In the genomic region with DNA sequence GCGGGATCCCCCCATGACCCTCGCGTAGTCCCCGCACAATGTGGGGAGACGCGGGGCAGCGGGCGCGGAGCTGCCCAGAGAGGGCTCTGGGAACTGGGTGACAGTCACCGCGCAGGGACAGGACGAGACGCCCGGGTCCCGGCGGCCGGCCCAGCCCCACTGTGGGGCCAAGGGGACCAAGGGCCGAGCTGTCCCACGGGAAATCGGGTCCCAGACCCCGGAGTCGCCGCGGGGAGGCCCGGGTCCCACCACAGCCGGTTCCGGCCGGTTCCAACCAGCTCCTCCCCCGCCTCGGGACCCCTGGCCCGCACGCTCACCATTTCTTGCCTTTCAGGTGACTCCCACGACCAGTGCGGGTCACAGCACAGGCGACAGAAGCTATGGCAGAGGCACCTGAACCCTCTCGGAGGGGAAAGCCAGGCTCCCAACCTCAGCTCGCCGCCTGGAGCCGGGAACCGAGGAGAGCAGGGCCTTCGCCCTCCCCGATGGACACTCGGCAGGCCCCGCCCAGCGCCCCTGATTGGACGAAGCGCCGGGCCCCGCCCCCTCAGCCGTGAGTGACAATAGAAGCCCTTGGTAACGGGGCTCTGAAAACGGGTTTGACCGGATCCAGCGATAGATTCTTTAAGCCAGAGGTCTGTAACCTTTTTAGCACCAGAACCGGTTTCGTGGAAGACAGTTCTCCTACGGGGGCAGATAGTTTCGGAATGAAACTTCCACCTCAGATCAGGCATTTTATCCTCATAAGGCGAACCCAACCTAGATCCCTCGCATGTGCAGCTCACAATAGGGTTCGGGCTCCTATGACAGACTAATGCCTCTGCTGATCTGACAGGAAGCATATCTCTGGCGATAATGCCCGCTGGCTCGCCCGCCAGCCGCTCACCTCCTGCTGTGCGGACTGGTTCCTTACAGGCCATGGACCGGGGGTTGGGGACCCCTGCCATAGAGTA, we compare ENCODE assay signal across 8 cellular contexts. TPM values are rescaled to one million over a fixed set of nuclear protein-coding genes. Genes with fewer than 3 reads are reported as not detected.
A peak's percentile ranks its signal among the peaks of the same experiment; 100 is the strongest.
DNase-seq lines count a peak whose midpoint lies in the region; ATAC-seq and TF ChIP-seq lines count a peak whose summit lies in the region.

TSS of gene ZNF433 (minus strand) at position 460 of the 953 bp plus-strand sequence. CDS start at position 320, 140 bp downstream.

- no TSS peak for BruUV-seq in PC-3 (replicated peaks; lab: Mats Ljungman, UMichigan)

- H3K9ac ChIP-seq in PC-3 (ENCODE audit: low read length) = peak within 1 kb of the TSS; percentile 80

- H3K27me3 ChIP-seq in PC-3 (ENCODE audit: low read length) = no peaks in the 10 kb centered on the region

- peak; percentile 70 for ATAC-seq in HG03378 (IDR thresholded peaks at IDR 0.05; ENCODE audit: unreplicated experiment)
- peak; percentile 99 for ATAC-seq in PC-3
- peak; percentile 100 for ATAC-seq in esophagus mucosa

- POLR2A ChIA-PET in PC-3 (lab: Charles Lee; ENCODE audit: unreplicated experiment) = interaction anchor here (0.5 to 0.7 kb wide), 2 partner anchors 17 to 93 kb away, joined by 4 to 6 read pairs; no protein-coding TSS in a partner anchor

- H3K9me2 ChIP-seq in PC-3 (replicated peaks; ENCODE audit: low read length) = no peaks in the 10 kb centered on the region

- H3K4me2 ChIP-seq in PC-3 (ENCODE audit: low read length) = peak within 1 kb of the TSS; percentile 91

- no peak for TF ChIP-seq CTCF in PC-3 (conservative IDR thresholded peaks at IDR 0.05; ENCODE audit: low read depth, low read length)

- H3K36me3 ChIP-seq in PC-3 (ENCODE audit: low read depth, low read length) = peaks cover 20% of the 10 kb centered on the region

- H3K27ac ChIP-seq in PC-3 (ENCODE audit: low read length) = 0 out of 2 replicates have a peak within 1 kb of the TSS, but pooled peaks have one; percentile 14

- peak; percentile 25 for DNase-seq in NCI-H2107 treated with DMSO at 0.1 percent for 48 hours (lab: John Stamatoyannopoulos, UW; ENCODE audit: unreplicated experiment)
- DNase-seq in NCI-H2107 (lab: John Stamatoyannopoulos, UW) = no peak
- DNase-seq in PC-3 = peak; percentile 98
- DNase-seq in activated T-helper 1 cell treated with Interleukin-2 at 50 U/mL for 16 hours (ENCODE audit: low read depth) = peak; percentile 19
- DNase-seq in mucosa of gallbladder (ENCODE audit: low spot score) = peak; percentile 97
- peak; percentile 64 for DNase-seq in stimulated activated CD8-positive, alpha-beta memory T cell treated with anti-CD3 and anti-CD28 coated beads, Interleukin-4, amount 100 ng/mL, for 24 hours (ENCODE audit: low read depth)

- H3K4me1 ChIP-seq in PC-3 (ENCODE audit: insufficient read depth, low read length) = peaks cover 10% of the 10 kb centered on the region

- peak within 1 kb of the TSS; percentile 89 for H3K4me3 ChIP-seq in PC-3 (ENCODE audit: low read length)

- H3F3A ChIP-seq in PC-3 (ENCODE audit: low read length, unreplicated experiment) = no peaks in the 10 kb centered on the region

- no peaks in the 10 kb centered on the region for H4K20me1 ChIP-seq in PC-3 (ENCODE audit: low read length)

- H3K79me2 ChIP-seq in PC-3 (ENCODE audit: low read length) = peaks cover 19% of the 10 kb centered on the region

- peaks cover 7% of the 10 kb centered on the region; the same call in 1 of the 2 replicates for H3K9me3 ChIP-seq in PC-3 (ENCODE audit: low read length)

- H2AFZ ChIP-seq in PC-3 (ENCODE audit: low read length) = peak within 1 kb of the TSS; percentile 95

- CTCF ChIA-PET in PC-3 (lab: Charles Lee) = interaction anchor here (0.9 to 1.1 kb wide), 2 partner anchors 112 to 238 kb away, joined by 3 to 4 read pairs; no protein-coding TSS in a partner anchor

- intact Hi-C loops in PC-3 (cut with micrococcal nuclease) = loop anchor here (2.0 kb wide), 2 partner anchors 47 to 111 kb away; partner anchors contain the start of gene ZNF700

RNA-seq across cellular contexts. Expression of gene ZNF433, which starts in this region (rescaled TPM):
- total RNA-seq in PC-3 (2014; rRNA removed) = 5.4 and 7.8 TPM in 2 replicates
- 4.0 TPM for total RNA-seq in esophagus mucosa
- 7.7 TPM for total RNA-seq in mucosa of gallbladder
